Comparison of ENCODE assay signal across 17 cellular contexts in the genomic region with DNA sequence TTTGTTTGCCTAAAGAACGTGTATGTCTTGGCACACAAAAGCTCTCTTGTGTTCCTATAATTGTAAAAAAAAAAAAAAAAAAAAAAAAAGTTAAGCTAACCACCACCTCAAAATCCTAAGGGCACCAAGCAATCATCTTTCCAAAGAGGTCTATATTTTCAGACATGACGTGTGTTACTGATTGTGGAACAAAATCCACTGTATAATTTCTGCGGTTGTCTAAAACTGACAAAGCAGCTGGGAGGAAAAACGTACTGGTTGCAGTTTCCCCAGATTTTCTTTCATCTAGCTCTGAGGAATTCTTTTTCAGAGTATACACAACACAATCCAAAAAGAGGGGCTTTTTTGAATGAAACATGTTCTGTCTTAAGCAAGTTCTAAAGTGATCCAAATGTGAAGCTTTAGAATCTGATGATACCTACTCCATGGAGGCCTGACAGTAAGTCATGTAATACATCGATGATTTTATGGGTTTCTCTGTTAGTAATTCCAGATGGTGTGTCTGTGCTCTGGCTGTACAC.
"Had no signal": no experiment of that assay in that cellular context is flagged by ENCODE, and none has a peak within 500 bp of the region (broad histone marks: within the 10 kb centered on the region; RNA-seq: fewer than 3 reads in every experiment).

No MANE protein-coding gene starts in this region.

- H3K4me3 ChIP-seq: breast epithelium, esophagus squamous epithelium, gastrocnemius medialis, left ventricle myocardium inferior, transverse colon had no signal

- H3K36me3 Mint-ChIP-seq: activated naive CD8-positive, alpha-beta T cell treated with anti-CD3 and anti-CD28 coated beads, Interleukin-2, amount 10 ng/mL, durations not matched to agents 7 days and 5 days; memory B cell; stimulated activated effector memory CD8-positive, alpha-beta T cell treated with anti-CD3 and anti-CD28 coated beads, Interleukin-12 subunit alpha, Interleukin-12 subunit beta, amount 100 ng/mL, for 72 hours had no signal

- ATAC-seq: activated T-cell treated with anti-CD3 and anti-CD28 coated beads, Interleukin-2, amount 50 U/mL, for 4 hours; gastrocnemius medialis; stimulated activated effector memory CD8-positive, alpha-beta T cell treated with anti-CD3 and anti-CD28 coated beads, Interleukin-12 subunit alpha, Interleukin-12 subunit beta, amount 100 ng/mL, for 72 hours had no signal

- H3K27ac ChIP-seq: breast epithelium, esophagus squamous epithelium, gastrocnemius medialis, left ventricle myocardium inferior, transverse colon had no signal

- H3K4me3 Mint-ChIP-seq: activated naive CD8-positive, alpha-beta T cell treated with anti-CD3 and anti-CD28 coated beads, Interleukin-2, amount 10 ng/mL, durations not matched to agents 7 days and 5 days; activated T-cell treated with anti-CD3 and anti-CD28 coated beads, Interleukin-2, amount 50 U/mL, for 4 hours; memory B cell; stimulated activated effector memory CD8-positive, alpha-beta T cell treated with anti-CD3 and anti-CD28 coated beads, Interleukin-12 subunit alpha, Interleukin-12 subunit beta, amount 100 ng/mL, for 72 hours had no signal

- H3K4me1 Mint-ChIP-seq: activated naive CD8-positive, alpha-beta T cell treated with anti-CD3 and anti-CD28 coated beads, Interleukin-2, amount 10 ng/mL, durations not matched to agents 7 days and 5 days; memory B cell; stimulated activated effector memory CD8-positive, alpha-beta T cell treated with anti-CD3 and anti-CD28 coated beads, Interleukin-12 subunit alpha, Interleukin-12 subunit beta, amount 100 ng/mL, for 72 hours had no signal

- H3K9me3 ChIP-seq: breast epithelium, esophagus squamous epithelium, gastrocnemius medialis, left ventricle myocardium inferior, transverse colon had no signal

- H3K9me3 Mint-ChIP-seq: activated naive CD8-positive, alpha-beta T cell treated with anti-CD3 and anti-CD28 coated beads, Interleukin-2, amount 10 ng/mL, durations not matched to agents 7 days and 5 days had no signal

- H3K27me3 ChIP-seq: breast epithelium, esophagus squamous epithelium, gastrocnemius medialis, transverse colon had no signal

- H3K27me3 Mint-ChIP-seq: activated naive CD8-positive, alpha-beta T cell treated with anti-CD3 and anti-CD28 coated beads, Interleukin-2, amount 10 ng/mL, durations not matched to agents 7 days and 5 days; memory B cell had no signal

- DNase-seq: activated CD4-positive, alpha-beta T cell treated with anti-CD3 and anti-CD28 coated beads, Interleukin-2, amount 50 U/mL, for 48 hours; activated CD4-positive, CD25-positive, alpha-beta regulatory T cell treated with anti-CD3 and anti-CD28 coated beads, Interleukin-2, amount 50 U/mL, for 72 hours; activated gamma-delta T cell; activated naive CD8-positive, alpha-beta T cell treated with anti-CD3 and anti-CD28 coated beads, Interleukin-2, amount 10 ng/mL, durations not matched to agents 7 days and 5 days; activated T-cell treated with anti-CD3 and anti-CD28 coated beads, Interleukin-2, amount 50 U/mL, for 4 hours; anterior cingulate cortex; esophagus squamous epithelium; gastrocnemius medialis; kidney; left ventricle myocardium inferior; posterior cingulate gyrus; small intestine; T-helper 9 cell; transverse colon had no signal

- H3K27ac Mint-ChIP-seq: activated naive CD8-positive, alpha-beta T cell treated with anti-CD3 and anti-CD28 coated beads, Interleukin-2, amount 10 ng/mL, durations not matched to agents 7 days and 5 days; memory B cell; stimulated activated effector memory CD8-positive, alpha-beta T cell treated with anti-CD3 and anti-CD28 coated beads, Interleukin-12 subunit alpha, Interleukin-12 subunit beta, amount 100 ng/mL, for 72 hours had no signal

- H3K36me3 ChIP-seq: breast epithelium, esophagus squamous epithelium, gastrocnemius medialis, left ventricle myocardium inferior, transverse colon had no signal

- H3K4me1 ChIP-seq: breast epithelium, esophagus squamous epithelium, gastrocnemius medialis, left ventricle myocardium inferior, transverse colon had no signal
